Comparison of ENCODE assay signal across 19 cellular contexts in the genomic region with DNA sequence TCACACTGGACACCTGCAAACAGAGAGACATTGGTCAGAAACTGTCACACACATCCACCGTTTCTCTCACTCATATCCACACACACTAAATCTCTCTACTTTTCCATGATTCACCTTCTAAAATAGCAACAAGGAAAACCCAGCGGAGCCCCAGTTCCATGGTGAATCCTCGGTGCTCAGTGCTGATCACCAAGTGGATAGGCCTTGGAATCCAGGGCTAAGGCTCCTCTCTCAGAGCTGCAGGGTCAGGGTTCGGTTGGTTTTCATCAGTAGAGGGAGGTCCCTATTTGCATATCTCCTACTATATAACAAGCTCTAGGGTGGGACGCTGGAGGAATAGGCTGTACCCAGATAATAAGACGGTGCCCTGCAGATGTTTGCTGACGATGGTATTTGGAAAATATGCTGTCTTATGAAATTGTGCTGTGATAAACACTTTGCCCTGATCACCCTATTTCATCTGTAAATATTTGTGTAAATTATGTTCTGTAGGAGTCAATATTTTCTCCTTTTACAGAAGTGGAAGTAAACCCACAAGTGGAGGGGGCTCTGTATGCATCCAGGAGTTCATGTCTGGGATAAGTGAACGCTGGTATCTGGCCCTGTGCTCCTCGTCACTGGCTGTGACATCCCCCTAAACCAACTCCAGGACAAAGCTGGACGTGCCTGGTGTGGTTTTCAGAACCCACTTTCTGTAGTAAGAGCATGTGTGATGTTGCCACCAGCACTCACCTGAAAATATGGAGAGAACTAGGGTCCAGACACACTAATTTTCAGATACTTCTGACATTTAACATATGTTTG.
DNase-seq lines count a peak whose midpoint lies in the region; ATAC-seq and TF ChIP-seq lines count a peak whose summit lies in the region.
"Had no signal": no experiment of that assay in that cellular context is flagged by ENCODE, and none has a peak within 500 bp of the region (broad histone marks: within the 10 kb centered on the region; RNA-seq: fewer than 3 reads in every experiment).

No MANE protein-coding gene starts in this region.

- H3K9ac ChIP-seq in BLaER1 treated with 17β-estradiol and CSF1 and Interleukin-3, amounts not matched to agents 10 nM and 100 nM, result no peak overlapping the region

- no peak for ATAC-seq in naive thymus-derived CD4-positive, alpha-beta T cell
- no peak for ATAC-seq in left cardiac atrium
- ATAC-seq: GM23338, Panc1, SK-N-SH treated with all-trans-retinoic acid at 6 μM for 48 hours had no signal

- peaks cover 7% of the 10 kb centered on the region for H3K27me3 Mint-ChIP-seq in IgD-negative memory B cell
- peaks cover 0 to 33% (median 8%) of the 10 kb centered on the region in 5 donors for H3K27me3 Mint-ChIP-seq in naive thymus-derived CD4-positive, alpha-beta T cell

- no peaks in the 10 kb centered on the region for H4K20me1 ChIP-seq in BLaER1 treated with 17β-estradiol and CSF1 and Interleukin-3, amounts not matched to agents 10 nM and 100 nM
- no peaks in the 10 kb centered on the region for H4K20me1 ChIP-seq in OCI-LY7 (ENCODE audit: insufficient read depth, low read length)

- no peaks in the 10 kb centered on the region for H3K27me3 ChIP-seq in BLaER1 treated with 17β-estradiol and CSF1 and Interleukin-3, amounts not matched to agents 10 nM and 100 nM
- no peaks in the 10 kb centered on the region for H3K27me3 ChIP-seq in naive thymus-derived CD4-positive, alpha-beta T cell (ENCODE audit: control insufficient read depth in 2 of 2, insufficient read depth in 2 of 2, low read length in 2 of 2)

- H3K9me2 ChIP-seq in OCI-LY7 (ENCODE audit: insufficient read depth, low read length), result no peaks in the 10 kb centered on the region

- H3K4me1 ChIP-seq in BLaER1 treated with 17β-estradiol and CSF1 and Interleukin-3, amounts not matched to agents 10 nM and 100 nM, result peaks cover 0 to 48% (median 39%) of the 10 kb centered on the region in 10 experiments; a peak in 16 of 20 replicates
- peaks cover 26% of the 10 kb centered on the region for H3K4me1 ChIP-seq in OCI-LY7 (ENCODE audit: insufficient read depth, low read length, poor library complexity, severe bottlenecking)
- H3K4me1 ChIP-seq in naive thymus-derived CD4-positive, alpha-beta T cell (ENCODE audit: control insufficient read depth in 2 of 2, insufficient read depth in 2 of 2, low read length in 2 of 2), result peaks cover 7 to 22% of the 10 kb centered on the region in 2 donors
- H3K4me1 ChIP-seq: A549, BE2C had no signal

- H3K4me3 ChIP-seq in BLaER1 treated with 17β-estradiol and CSF1 and Interleukin-3, amounts not matched to agents 10 nM and 100 nM, result no peak overlapping the region
- H3K4me3 ChIP-seq in OCI-LY7 (ENCODE audit: low read depth, low read length, poor library complexity, severe bottlenecking), result peak overlapping the region; percentile 57
- H3K4me3 ChIP-seq in naive thymus-derived CD4-positive, alpha-beta T cell (ENCODE audit: low read length), result no peak overlapping the region
- no peak overlapping the region for H3K4me3 ChIP-seq in foreskin fibroblast (ENCODE audit: low read depth in 1 of 2, low read length in 2 of 2)
- H3K4me3 ChIP-seq: A549, GM23338 had no signal

- no peaks in the 10 kb centered on the region for H3K9me3 Mint-ChIP-seq in IgD-negative memory B cell
- peaks cover 0 to 1% (median 0%) of the 10 kb centered on the region in 11 donors for H3K9me3 Mint-ChIP-seq in naive thymus-derived CD4-positive, alpha-beta T cell
- H3K9me3 Mint-ChIP-seq: CD4-positive, alpha-beta memory T cell had no signal

- H3K4me2 ChIP-seq in BLaER1 treated with 17β-estradiol and CSF1 and Interleukin-3, amounts not matched to agents 10 nM and 100 nM, result peak overlapping the region in 8 of 11 experiments; percentile 28 to 80 (median 62); a peak in 15 of 22 replicates
- H3K4me2 ChIP-seq in OCI-LY7 (ENCODE audit: low read length), result peak overlapping the region; percentile 90
- H3K4me2 ChIP-seq: A549, GM23338 had no signal

- DNase-seq in OCI-LY7 (ENCODE audit: low spot score) (peak; percentile 32), NK-92 (lab: John Stamatoyannopoulos, UW; ENCODE audit: unreplicated experiment) (no peak), left cardiac atrium (no peak), NCI-H1436 (lab: John Stamatoyannopoulos, UW) (no peak), foreskin fibroblast (no peak)
- DNase-seq in naive thymus-derived CD4-positive, alpha-beta T cell, result no peak
- DNase-seq: BE2C; HCEC 1CT; Karpas-422; NCI-H1694 treated with DMSO at 0.1 percent for 48 hours; NCI-H446 treated with DMSO at 0.1 percent for 48 hours; NK-92 treated with Interleukin-12 subunit alpha and Interleukin-12 subunit beta, amount 100 ng/mL, for 24 hours had no signal

- CTCF ChIA-PET in OCI-LY7 (lab: Charles Lee; ENCODE audit: unreplicated experiment), result interaction anchor here (0.7 kb wide), 1 partner anchor 22 kb away, joined by 3 read pairs; no protein-coding TSS in a partner anchor
- CTCF ChIA-PET in naive thymus-derived CD4-positive, alpha-beta T cell (lab: Charles Lee), result interaction anchor here (1.0 to 5.9 kb wide), 4 partner anchors 16 to 26 kb away, joined by 3 to 62 read pairs (median 6); no protein-coding TSS in a partner anchor

- H3K4me3 Mint-ChIP-seq in IgD-negative memory B cell, result peak overlapping the region; percentile 66 to 92 (median 84)
- peak overlapping the region in 3 of 10 donors; percentile 21 to 52 (median 29) for H3K4me3 Mint-ChIP-seq in naive thymus-derived CD4-positive, alpha-beta T cell
- H3K4me3 Mint-ChIP-seq: GM23338 had no signal

- H3K4me1 Mint-ChIP-seq in IgD-negative memory B cell, result peaks cover 2 to 4% (median 3%) of the 10 kb centered on the region in 3 donors
- H3K4me1 Mint-ChIP-seq in naive thymus-derived CD4-positive, alpha-beta T cell, result peaks cover 13 to 49% (median 43%) of the 10 kb centered on the region in 7 donors
- H3K4me1 Mint-ChIP-seq: GM23338 had no signal

- peak overlapping the region; percentile 98 for H2AFZ ChIP-seq in OCI-LY7 (ENCODE audit: low read length)
- H2AFZ ChIP-seq: GM23338 had no signal

- no TSS peak for BruUV-seq in OCI-LY7 (replicated peaks; lab: Mats Ljungman, UMichigan)

- H3K79me2 ChIP-seq in OCI-LY7 (ENCODE audit: insufficient read depth, low read depth, low read length), result no peaks in the 10 kb centered on the region

- no peaks in the 10 kb centered on the region for H3K36me3 ChIP-seq in BLaER1 treated with 17β-estradiol and CSF1 and Interleukin-3, amounts not matched to agents 10 nM and 100 nM
- H3K36me3 ChIP-seq in OCI-LY7 (ENCODE audit: insufficient read depth, low read length), result no peaks in the 10 kb centered on the region
- no peaks in the 10 kb centered on the region for H3K36me3 ChIP-seq in naive thymus-derived CD4-positive, alpha-beta T cell (ENCODE audit: control insufficient read depth in 2 of 3, insufficient read depth in 3 of 3, low read length in 3 of 3)
- H3K36me3 ChIP-seq: BE2C had no signal

- no peak overlapping the region for H3K27ac Mint-ChIP-seq in IgD-negative memory B cell
- H3K27ac Mint-ChIP-seq in naive thymus-derived CD4-positive, alpha-beta T cell, result peak overlapping the region in 8 of 9 donors; percentile 7 to 89 (median 80)
- H3K27ac Mint-ChIP-seq: GM23338 had no signal

- TF ChIP-seq CTCF in OCI-LY7 (conservative IDR thresholded peaks at IDR 0.05; ENCODE audit: low read length) (no peak), foreskin fibroblast (IDR thresholded peaks at IDR 0.05; ENCODE audit: low read depth, low read length) (no peak)

- POLR2A ChIA-PET in OCI-LY7 (lab: Charles Lee), result interaction anchor here (0.5 kb wide), 1 partner anchor 463 kb away, joined by 6 read pairs; no protein-coding TSS in a partner anchor
- POLR2A ChIA-PET in naive thymus-derived CD4-positive, alpha-beta T cell (lab: Charles Lee), result interaction anchor here (0.7 to 0.8 kb wide), 3 partner anchors 9 to 35 kb away, joined by 3 read pairs; no protein-coding TSS in a partner anchor

- intact Hi-C loops in OCI-LY7 (cut with micrococcal nuclease; ENCODE audit: unreplicated experiment), result no loop called here
- intact Hi-C loops in naive thymus-derived CD4-positive, alpha-beta T cell (cut with micrococcal nuclease), result no loop called here
- intact Hi-C loops in left cardiac atrium (cut with DNase I), result no loop called here

- H3K9me3 ChIP-seq in BLaER1 treated with 17β-estradiol and CSF1 and Interleukin-3, amounts not matched to agents 10 nM and 100 nM (replicated peaks in 1 of 11), result no peaks in the 10 kb centered on the region
- no peaks in the 10 kb centered on the region for H3K9me3 ChIP-seq in OCI-LY7 (ENCODE audit: low read length)
- no peaks in the 10 kb centered on the region for H3K9me3 ChIP-seq in naive thymus-derived CD4-positive, alpha-beta T cell (ENCODE audit: control insufficient read depth in 2 of 3, low read length in 3 of 3)
- H3K9me3 ChIP-seq: A549, BE2C had no signal

- no peak overlapping the region for H3K27ac ChIP-seq in BLaER1 treated with 17β-estradiol and CSF1 and Interleukin-3, amounts not matched to agents 10 nM and 100 nM
- peak overlapping the region; percentile 50 for H3K27ac ChIP-seq in OCI-LY7 (ENCODE audit: low read depth, low read length, poor library complexity, severe bottlenecking)
- peak overlapping the region; percentile 29 for H3K27ac ChIP-seq in naive thymus-derived CD4-positive, alpha-beta T cell (ENCODE audit: low read depth, low read length)
- H3K27ac ChIP-seq: A549 had no signal

- no peaks in the 10 kb centered on the region for H3K36me3 Mint-ChIP-seq in IgD-negative memory B cell
- no peaks in the 10 kb centered on the region for H3K36me3 Mint-ChIP-seq in naive thymus-derived CD4-positive, alpha-beta T cell
- H3K36me3 Mint-ChIP-seq: CD4-positive, alpha-beta memory T cell had no signal

Comparison
In these comparisons a context has a peak if more than half of its experiments do, and no peak if none do; other contexts are left out.
1. H3K27ac ChIP-seq: peak in OCI-LY7 (single experiment) and naive thymus-derived CD4-positive, alpha-beta T cell (single experiment); none in BLaER1 treated with 17β-estradiol and CSF1 and Interleukin-3, amounts not matched to agents 10 nM and 100 nM (0 of 11).
2. H3K27ac Mint-ChIP-seq: peak in naive thymus-derived CD4-positive, alpha-beta T cell (8 of 9); none in IgD-negative memory B cell (0 of 3).